ENCODE assay signal across 22 cellular contexts in genomic region chr7:80017101-80017500, GRCh38.
DNase-seq lines count a peak whose midpoint lies in the region; ATAC-seq and TF ChIP-seq lines count a peak whose summit lies in the region.
"Had no signal": no experiment of that assay in that cellular context is flagged by ENCODE, and none has a peak within 500 bp of the region (broad histone marks: within the 10 kb centered on the region; RNA-seq: fewer than 3 reads in every experiment).

No MANE protein-coding gene starts in this region.

- no peak overlapping the region for H3K4me3 ChIP-seq in endodermal cell (ENCODE audit: low read length)
- no peak overlapping the region for H3K4me3 ChIP-seq in suprapubic skin
- H3K4me3 ChIP-seq: BLaER1, SK-N-MC had no signal

- peaks cover 30% of the 10 kb centered on the region for H3K4me1 Mint-ChIP-seq in HFFc6 (ENCODE audit: low read depth)
- peaks cover 6% of the 10 kb centered on the region for H3K4me1 Mint-ChIP-seq in endodermal cell
- H3K4me1 Mint-ChIP-seq in T-helper 17 cell: no peaks in the 10 kb centered on the region

- H3K4me1 ChIP-seq in endodermal cell (ENCODE audit: control insufficient read depth, insufficient read depth, low read length) (no peaks in the 10 kb centered on the region), suprapubic skin (no peaks in the 10 kb centered on the region)
- H3K4me1 ChIP-seq: BLaER1 had no signal

- peak; percentile 11 for DNase-seq in ELR (ENCODE audit: low read depth)
- no peak for DNase-seq in HFFc6
- DNase-seq in endodermal cell: no peak
- peak; percentile 36 for DNase-seq in retina
- no peak for DNase-seq in suprapubic skin (ENCODE audit: low spot score in 2 of 2)
- DNase-seq in T-helper 17 cell: no peak
- DNase-seq in NCI-H2196 (lab: John Stamatoyannopoulos, UW; ENCODE audit: unreplicated experiment): no peak
- DNase-seq: CD4-positive, CD25-positive, alpha-beta regulatory T cell; GDM1; H9; Karpas-422; NCI-H1092; NCI-H1417 treated with DMSO at 0.1 percent for 48 hours; NCI-H1694 treated with DMSO at 0.1 percent for 48 hours; NCI-H2081; NCI-H345; NCI-H510A treated with DMSO at 0.1 percent for 48 hours; NCI-H774; SIG-M5; T-helper 2 cell had no signal

- H3K27ac ChIP-seq in endodermal cell (ENCODE audit: low read depth, low read length) (peak overlapping the region; percentile 2), suprapubic skin (no peak overlapping the region)
- H3K27ac ChIP-seq: BLaER1, SK-N-MC had no signal

- H3K36me3 Mint-ChIP-seq in HFFc6 (ENCODE audit: low read depth) (peaks cover 36% of the 10 kb centered on the region), endodermal cell (ENCODE audit: low read depth) (no peaks in the 10 kb centered on the region), T-helper 17 cell (ENCODE audit: low read depth) (no peaks in the 10 kb centered on the region)
- H3K36me3 Mint-ChIP-seq: CD4-positive, CD25-positive, alpha-beta regulatory T cell had no signal

- H3K9me3 ChIP-seq in endodermal cell (ENCODE audit: control insufficient read depth, low read length) (peaks cover 6% of the 10 kb centered on the region), suprapubic skin (no peaks in the 10 kb centered on the region), T-helper 17 cell (ENCODE audit: control insufficient read depth, low read length, poor library complexity, severe bottlenecking) (no peaks in the 10 kb centered on the region)
- H3K9me3 ChIP-seq: BLaER1 had no signal

- no peak overlapping the region for H3K4me3 Mint-ChIP-seq in HFFc6
- H3K4me3 Mint-ChIP-seq in endodermal cell: no peak overlapping the region
- H3K4me3 Mint-ChIP-seq in T-helper 17 cell: no peak overlapping the region
- H3K4me3 Mint-ChIP-seq: CD4-positive, CD25-positive, alpha-beta regulatory T cell; H9 had no signal

- ATAC-seq in T-helper 17 cell: no peak

- H3K27ac Mint-ChIP-seq in HFFc6 (peak overlapping the region; percentile 52; the same call in 1 of the 2 replicates), endodermal cell (no peak overlapping the region), T-helper 17 cell (no peak overlapping the region)
- H3K27ac Mint-ChIP-seq: CD4-positive, CD25-positive, alpha-beta regulatory T cell; H9 had no signal

- TF ChIP-seq CTCF in HFFc6 (IDR thresholded peaks at IDR 0.05) (no peak), endodermal cell (conservative IDR thresholded peaks at IDR 0.05) (no peak), suprapubic skin (IDR thresholded peaks at IDR 0.05) (no peak)

- no peak overlapping the region for H3K9ac ChIP-seq in endodermal cell (ENCODE audit: extremely low read depth, low read length, poor library complexity, severe bottlenecking)
- H3K9ac ChIP-seq: BLaER1 had no signal

- H3K27me3 ChIP-seq in endodermal cell (ENCODE audit: control insufficient read depth, insufficient read depth, low read length, poor library complexity, severe bottlenecking) (no peaks in the 10 kb centered on the region), suprapubic skin (no peaks in the 10 kb centered on the region)
- H3K27me3 ChIP-seq: BLaER1 had no signal

- no peak for TF ChIP-seq EP300 in suprapubic skin (IDR thresholded peaks at IDR 0.05)

- WGBS in endodermal cell (ENCODE audit: insufficient coverage in 1 of 2, insufficient read length in 1 of 2), 2 experiments: 78% methylated on average over 2 of the region's 2 CpGs; no CpG with 5 or more reads in 1 of the 2 experiments
- 66% methylated on average over 2 of the region's 2 CpGs for WGBS in suprapubic skin

- TF ChIP-seq POLR2A in suprapubic skin (IDR thresholded peaks at IDR 0.05): no peak

- H3K36me3 ChIP-seq in endodermal cell (ENCODE audit: control insufficient read depth, insufficient read depth, low read length): no peaks in the 10 kb centered on the region
- no peaks in the 10 kb centered on the region for H3K36me3 ChIP-seq in suprapubic skin
- H3K36me3 ChIP-seq: BLaER1 had no signal

- H3K9me3 Mint-ChIP-seq in HFFc6 (peaks cover 34% of the 10 kb centered on the region), endodermal cell (peaks cover 10% of the 10 kb centered on the region)
- H3K9me3 Mint-ChIP-seq: H9 had no signal

- H3K27me3 Mint-ChIP-seq in HFFc6 (ENCODE audit: insufficient read depth) (peaks cover 1% of the 10 kb centered on the region; the same call in 1 of the 2 replicates), endodermal cell (ENCODE audit: insufficient read depth) (no peaks in the 10 kb centered on the region), T-helper 17 cell (no peaks in the 10 kb centered on the region)
- H3K27me3 Mint-ChIP-seq: CD4-positive, CD25-positive, alpha-beta regulatory T cell had no signal

Comparison
In these comparisons a context has a peak if more than half of its experiments do, and no peak if none do; other contexts are left out.
1. DNase-seq: peak in ELR (single experiment) and retina (single experiment); none in HFFc6 (single experiment), endodermal cell (single experiment), suprapubic skin (0 of 2), T-helper 17 cell (0 of 3) and NCI-H2196 (single experiment).